In genomic region chr1:222286039-222286438, GRCh38 we compare ENCODE assay signal across 26 cellular contexts.
"Had no signal": no experiment of that assay in that cellular context is flagged by ENCODE, and none has a peak within 500 bp of the region (broad histone marks: within the 10 kb centered on the region; RNA-seq: fewer than 3 reads in every experiment).

No MANE protein-coding gene starts in this region.

- DNase-seq: activated CD4-positive, alpha-beta memory T cell treated with anti-CD3 and anti-CD28 coated beads, Interleukin-2, amount 10 ng/mL, durations not matched to agents 7 days and 5 days; activated CD4-positive, alpha-beta T cell treated with anti-CD3 and anti-CD28 coated beads for 1 hour; activated CD4-positive, alpha-beta T cell treated with anti-CD3 and anti-CD28 coated beads, Interleukin-2, amount 10 ng/mL, durations not matched to agents 7 days and 5 days; activated CD8-positive, alpha-beta memory T cell treated with anti-CD3 and anti-CD28 coated beads, Interleukin-2, amount 50 U/mL, for 48 hours; activated gamma-delta T cell; activated naive CD4-positive, alpha-beta T cell treated with anti-CD3 and anti-CD28 coated beads, Interleukin-2, amount 10 ng/mL, durations not matched to agents 7 days and 5 days; activated T-cell treated with anti-CD3 and anti-CD28 coated beads, Interleukin-2, amount 50 U/mL, for 24 hours; amygdala; caudate nucleus; cortex of kidney; effector memory CD8-positive, alpha-beta T cell; erythroblast; gastrocnemius medialis; hippocampal formation; immature natural killer cell; left ventricle myocardium inferior; naive B cell; nephron progenitor cell; small intestine; stimulated activated CD4-positive, alpha-beta T cell treated with anti-CD3 and anti-CD28 coated beads, Interleukin-4, amount 100 ng/mL, for 24 hours; T-helper 2 cell; uterus had no signal

- H3K27me3 ChIP-seq: gastrocnemius medialis, neutrophil, uterus had no signal

- H3K4me1 ChIP-seq: gastrocnemius medialis, left ventricle myocardium inferior, uterus had no signal

- H3K36me3 ChIP-seq: gastrocnemius medialis, left ventricle myocardium inferior, neutrophil, uterus had no signal

- ATAC-seq: effector memory CD8-positive, alpha-beta T cell; gastrocnemius medialis; sciatic nerve; stimulated activated effector memory CD8-positive, alpha-beta T cell treated with anti-CD3 and anti-CD28 coated beads, Interleukin-12 subunit alpha, Interleukin-12 subunit beta, amount 100 ng/mL, for 72 hours had no signal

- H3K9me3 ChIP-seq: gastrocnemius medialis, neutrophil, uterus had no signal

- H3K4me3 ChIP-seq: gastrocnemius medialis, left ventricle myocardium inferior, lung, uterus had no signal

- H3K27ac ChIP-seq: gastrocnemius medialis, left ventricle myocardium inferior, neutrophil, uterus had no signal
